ENCODE assay signal across 8 cellular contexts in genomic region chr21:39184050-39184980, GRCh38.
DNase-seq lines count a peak whose midpoint lies in the region; ATAC-seq and TF ChIP-seq lines count a peak whose summit lies in the region.

No MANE protein-coding gene starts in this region.

- H3K9me3 ChIP-seq in OCI-LY3 (ENCODE audit: insufficient read depth, low read length) = no peaks in the 10 kb centered on the region
- no peaks in the 10 kb centered on the region for H3K9me3 ChIP-seq in effector memory CD4-positive, alpha-beta T cell (ENCODE audit: control insufficient read depth, low read length)

- peak overlapping the region; percentile 85 for H3K4me2 ChIP-seq in OCI-LY3 (ENCODE audit: low read length)

- DNase-seq in NCI-H1694 treated with DMSO at 0.1 percent for 48 hours (lab: John Stamatoyannopoulos, UW) (peak; percentile 45), NCI-H1694 (lab: John Stamatoyannopoulos, UW) (no peak), cortex of kidney (lab: John Stamatoyannopoulos, UW) (no peak)
- DNase-seq in effector memory CD4-positive, alpha-beta T cell = no peak
- DNase-seq in central memory CD4-positive, alpha-beta T cell = no peak

- H3K4me3 ChIP-seq in OCI-LY3 (ENCODE audit: low read length) = peak overlapping the region; percentile 99
- peak overlapping the region; percentile 95 for H3K4me3 ChIP-seq in effector memory CD4-positive, alpha-beta T cell (ENCODE audit: insufficient read depth, low read depth, low read length, poor library complexity, severe bottlenecking)

- H3K9me3 Mint-ChIP-seq in nephron = no peaks in the 10 kb centered on the region

- H3K4me1 Mint-ChIP-seq in nephron = peaks cover 53% of the 10 kb centered on the region

- peak overlapping the region; percentile 87; the same call in 1 of the 2 replicates for H2AFZ ChIP-seq in OCI-LY3 (ENCODE audit: low read depth, low read length)

- H3K4me1 ChIP-seq in OCI-LY3 (ENCODE audit: low read length) = peaks cover 18% of the 10 kb centered on the region
- H3K4me1 ChIP-seq in effector memory CD4-positive, alpha-beta T cell (ENCODE audit: control insufficient read depth, insufficient read depth, low read length, poor library complexity, severe bottlenecking) = peaks cover 9% of the 10 kb centered on the region

- peaks cover 14% of the 10 kb centered on the region for H3K36me3 Mint-ChIP-seq in nephron (ENCODE audit: low read depth)

- no peak for TF ChIP-seq CTCF in OCI-LY3 (IDR thresholded peaks at IDR 0.05; ENCODE audit: low read depth, low read length)
- TF ChIP-seq CTCF in nephron (IDR thresholded peaks at IDR 0.05; ENCODE audit: unreplicated experiment in 3 of 3) = no peak

- no peaks in the 10 kb centered on the region for H4K20me1 ChIP-seq in OCI-LY3 (ENCODE audit: insufficient read depth, low read length)

- peaks cover 16% of the 10 kb centered on the region for H3K36me3 ChIP-seq in OCI-LY3 (replicated peaks; ENCODE audit: low read depth, low read length)
- H3K36me3 ChIP-seq in effector memory CD4-positive, alpha-beta T cell (ENCODE audit: control insufficient read depth, insufficient read depth, low read length) = peaks cover 6% of the 10 kb centered on the region

- peak overlapping the region; percentile 77 to 98 (median 97) for H3K27ac Mint-ChIP-seq in nephron

- no peak for ATAC-seq in GM21526 (IDR thresholded peaks at IDR 0.05; ENCODE audit: low FRiP score, unreplicated experiment)

- peak overlapping the region; percentile 96 to 99 (median 97) for H3K4me3 Mint-ChIP-seq in nephron

- peaks cover 26% of the 10 kb centered on the region for H3K79me2 ChIP-seq in OCI-LY3 (ENCODE audit: low read length)

- no peaks in the 10 kb centered on the region for H3K27me3 ChIP-seq in OCI-LY3 (ENCODE audit: low read depth, low read length)
- no peaks in the 10 kb centered on the region for H3K27me3 ChIP-seq in effector memory CD4-positive, alpha-beta T cell (replicated peaks; ENCODE audit: control insufficient read depth, insufficient read depth, low read length, poor library complexity, severe bottlenecking)

- H3K27ac ChIP-seq in OCI-LY3 (ENCODE audit: low read length) = peak overlapping the region; percentile 88
- peak overlapping the region; percentile 83 for H3K27ac ChIP-seq in effector memory CD4-positive, alpha-beta T cell (ENCODE audit: insufficient read depth, low read length, poor library complexity, severe bottlenecking)

- H3K27me3 Mint-ChIP-seq in nephron (ENCODE audit: low read depth) = no peaks in the 10 kb centered on the region

- H3K9ac ChIP-seq in OCI-LY3 (ENCODE audit: low read length) = peak overlapping the region; percentile 96
